In genomic region chr4:183314336-183314735, GRCh38 we compare ENCODE assay signal across 34 cellular contexts. TPM values are rescaled to one million over a fixed set of nuclear protein-coding genes. Genes with fewer than 3 reads are reported as not detected.
"Had no signal": no experiment of that assay in that cellular context is flagged by ENCODE, and none has a peak within 500 bp of the region (broad histone marks: within the 10 kb centered on the region; RNA-seq: fewer than 3 reads in every experiment).

No MANE protein-coding gene starts in this region.

- FAIRE-seq: colon, endometrium, endothelial cell of umbilical vein, frontal cortex had no signal

- H3K36me3 ChIP-seq: colonic mucosa had no signal

- H3K4me1 Mint-ChIP-seq: endodermal cell had no signal

- DNase-seq: colonic mucosa; cortex of kidney; dermis blood vessel endothelial cell; dorsolateral prefrontal cortex; effector CD4-positive, alpha-beta T cell; effector CD8-positive, alpha-beta T cell; effector memory CD4-positive, alpha-beta T cell; effector memory CD8-positive, alpha-beta T cell; endodermal cell; erythroblast; esophagus squamous epithelium; foreskin fibroblast; foreskin keratinocyte; foreskin melanocyte; gastrocnemius medialis; glutamatergic neuron; head of caudate nucleus; heart left ventricle; heart right ventricle had no signal

- H3K4me1 ChIP-seq: colonic mucosa, esophagus muscularis mucosa, esophagus squamous epithelium, foreskin keratinocyte, gastrocnemius medialis, gastroesophageal sphincter, heart left ventricle, heart right ventricle had no signal

- H3K27ac Mint-ChIP-seq: dendritic cell treated with granulocyte-macrophage colony-stimulating factor and Interleukin-4, amounts not matched to agents 40 ng/mL and 50 ng/mL, for 4 days; effector memory CD8-positive, alpha-beta T cell; endodermal cell had no signal

- H3K9me3 ChIP-seq: colonic mucosa, esophagus muscularis mucosa, esophagus squamous epithelium, gastrocnemius medialis, gastroesophageal sphincter, heart left ventricle, heart right ventricle had no signal

- H3K27me3 Mint-ChIP-seq: dendritic cell treated with granulocyte-macrophage colony-stimulating factor and Interleukin-4, amounts not matched to agents 40 ng/mL and 50 ng/mL, for 4 days had no signal

- H3K27ac ChIP-seq: colonic mucosa, coronary artery, dorsolateral prefrontal cortex, epithelial cell of prostate, esophagus muscularis mucosa, esophagus squamous epithelium, foreskin keratinocyte, gastrocnemius medialis, gastroesophageal sphincter, heart left ventricle, heart right ventricle had no signal

- H3K4me3 Mint-ChIP-seq: dendritic cell treated with granulocyte-macrophage colony-stimulating factor and Interleukin-4, amounts not matched to agents 40 ng/mL and 50 ng/mL, for 4 days; effector memory CD8-positive, alpha-beta T cell; endodermal cell had no signal

- H3K4me3 ChIP-seq: colonic mucosa, coronary artery, dorsolateral prefrontal cortex, esophagus muscularis mucosa, esophagus squamous epithelium, gastrocnemius medialis, gastroesophageal sphincter, heart left ventricle, heart right ventricle had no signal

- H3K9me3 Mint-ChIP-seq: dendritic cell treated with granulocyte-macrophage colony-stimulating factor and Interleukin-4, amounts not matched to agents 40 ng/mL and 50 ng/mL, for 4 days; effector memory CD8-positive, alpha-beta T cell; endodermal cell had no signal

RNA-seq across cellular contexts. Expression of gene CLDN22, which starts 5.7 kb away (rescaled TPM):
- total RNA-seq: colonic mucosa, dermis blood vessel endothelial cell, dermis microvascular lymphatic vessel endothelial cell, dorsolateral prefrontal cortex, endothelial cell of umbilical vein, epithelial cell of proximal tubule, esophagus muscularis mucosa, foreskin keratinocyte, frontal cortex, gastrocnemius medialis, glomerular endothelial cell, heart left ventricle, heart right ventricle had no signal
- polyA plus RNA-seq: endothelial cell of umbilical vein, fibroblast of lung, foreskin keratinocyte, heart left ventricle, heart right ventricle had no signal

RNA-seq across cellular contexts. Expression of gene CLDN24, which starts 7.9 kb away (rescaled TPM):
- total RNA-seq: colonic mucosa, dermis blood vessel endothelial cell, dermis microvascular lymphatic vessel endothelial cell, endodermal cell, endothelial cell of umbilical vein, epithelial cell of proximal tubule, esophagus muscularis mucosa, esophagus squamous epithelium, fibroblast of lung, fibroblast of villous mesenchyme, foreskin keratinocyte, frontal cortex, gastrocnemius medialis, gastroesophageal sphincter, glomerular endothelial cell, heart left ventricle, heart right ventricle had no signal
- polyA plus RNA-seq: endothelial cell of umbilical vein, esophagus, fibroblast of lung, foreskin keratinocyte, heart left ventricle, heart right ventricle had no signal
